Comparison of ENCODE assay signal across 25 cellular contexts in the genomic region with DNA sequence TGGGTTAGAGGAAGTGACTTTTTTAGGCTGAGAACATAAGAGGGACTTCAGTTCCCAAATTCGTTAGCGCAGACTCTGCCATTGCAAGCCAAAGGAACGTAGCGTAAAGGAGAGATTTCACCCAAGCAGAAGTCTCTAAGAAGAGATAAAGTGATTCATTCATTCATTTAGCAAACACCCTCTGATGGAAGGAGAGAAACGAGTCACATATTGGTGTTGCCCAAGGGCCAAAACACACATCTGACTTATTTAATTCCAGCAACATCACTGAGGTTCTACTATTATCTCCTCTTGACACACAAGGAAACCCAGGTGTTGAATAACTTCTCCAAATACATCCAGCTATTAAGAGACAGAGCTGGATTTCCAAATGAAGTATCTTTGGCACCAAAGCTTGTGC.
"Had no signal": no experiment of that assay in that cellular context is flagged by ENCODE, and none has a peak within 500 bp of the region (broad histone marks: within the 10 kb centered on the region; RNA-seq: fewer than 3 reads in every experiment).

No MANE protein-coding gene starts in this region.

- H3K4me3 ChIP-seq: coronary artery, esophagus muscularis mucosa, gastroesophageal sphincter, heart left ventricle, hepatocyte, lung, ovary, psoas muscle, skin epidermis, spleen, testis, tibial artery had no signal

- H3K79me2 ChIP-seq: hepatocyte had no signal

- H3K27me3 Mint-ChIP-seq: memory B cell had no signal

- H2AFZ ChIP-seq: hepatocyte had no signal

- H3K4me3 Mint-ChIP-seq: memory B cell, natural killer cell, type B pancreatic cell had no signal

- ATAC-seq: foreskin keratinocyte, gastroesophageal sphincter, heart left ventricle, left lobe of liver, natural killer cell, psoas muscle, right cardiac atrium had no signal

- H3K27me3 ChIP-seq: esophagus muscularis mucosa, foreskin keratinocyte, gastroesophageal sphincter, hepatocyte, ovary, spleen, testis, tibial artery had no signal

- H3K4me1 ChIP-seq: foreskin keratinocyte, heart left ventricle, psoas muscle, spleen, testis, tibial artery had no signal

- H3K9me3 Mint-ChIP-seq: memory B cell, natural killer cell, type B pancreatic cell had no signal

- H3K27ac Mint-ChIP-seq: memory B cell, type B pancreatic cell had no signal

- H3K4me2 ChIP-seq: hepatocyte had no signal

- DNase-seq: dermis blood vessel endothelial cell; effector memory CD4-positive, alpha-beta T cell; foreskin keratinocyte; heart left ventricle; kidney; natural killer cell; occipital lobe; ovary; psoas muscle; right cardiac atrium; spleen; stimulated activated CD4-positive, alpha-beta T cell treated with anti-CD3 and anti-CD28 coated beads, Interleukin-4, amount 100 ng/mL, for 4 hours; stimulated activated naive CD4-positive, alpha-beta T cell; substantia nigra; testis; tibial artery had no signal

- H3K27ac ChIP-seq: coronary artery, esophagus muscularis mucosa, foreskin keratinocyte, gastroesophageal sphincter, heart left ventricle, hepatocyte, ovary, psoas muscle, skin epidermis, spleen, testis, tibial artery had no signal

- H3K36me3 Mint-ChIP-seq: type B pancreatic cell had no signal
